Comparison of ENCODE assay signal across 21 cellular contexts in genomic region chr15:44010114-44010513, GRCh38.
DNase-seq lines count a peak whose midpoint lies in the region; ATAC-seq and TF ChIP-seq lines count a peak whose summit lies in the region.
"Had no signal": no experiment of that assay in that cellular context is flagged by ENCODE, and none has a peak within 500 bp of the region (broad histone marks: within the 10 kb centered on the region; RNA-seq: fewer than 3 reads in every experiment).

No MANE protein-coding gene starts in this region.

- H3K36me3 ChIP-seq in kidney epithelial cell (ENCODE audit: control insufficient read depth, insufficient read depth, low read length) = no peaks in the 10 kb centered on the region
- H3K36me3 ChIP-seq: MG63, pancreas, upper lobe of right lung had no signal

- no peaks in the 10 kb centered on the region for H3K36me3 Mint-ChIP-seq in HFFc6 (ENCODE audit: low read depth)
- no peaks in the 10 kb centered on the region for H3K36me3 Mint-ChIP-seq in activated CD4-positive, alpha-beta memory T cell treated with anti-CD3 and anti-CD28 coated beads, Interleukin-2, amount 10 ng/mL, durations not matched to agents 7 days and 5 days (ENCODE audit: low read depth)

- H3K4me3 Mint-ChIP-seq in HFFc6 = no peak overlapping the region
- H3K4me3 Mint-ChIP-seq in activated CD4-positive, alpha-beta memory T cell treated with anti-CD3 and anti-CD28 coated beads, Interleukin-2, amount 10 ng/mL, durations not matched to agents 7 days and 5 days = no peak overlapping the region
- H3K4me3 Mint-ChIP-seq: activated CD8-positive, alpha-beta T cell treated with anti-CD3 and anti-CD28 coated beads, Interleukin-2, amount 10 ng/mL, durations not matched to agents 7 days and 5 days; activated naive CD8-positive, alpha-beta T cell treated with anti-CD3 and anti-CD28 coated beads, Interleukin-2, amount 50 U/mL, for 24 hours; activated T-helper 1 cell treated with anti-CD3 and anti-CD28 coated beads, Interleukin-12 subunit alpha, Interleukin-12 subunit beta, Interleukin-2, Interleukin-4 antibody, amounts not matched to agents 30 ng/mL and 10 ng/mL and 1 ng/mL, durations not matched to agents 14 hours and 24 hours and 36 hours; B cell had no signal

- intact Hi-C loops in Right ventricle myocardium inferior (cut with DNase I) = no loop called here

- H3K4me3 ChIP-seq in astrocyte of the spinal cord (ENCODE audit: low read depth, low read length) = no peak overlapping the region
- no peak overlapping the region for H3K4me3 ChIP-seq in kidney epithelial cell (ENCODE audit: low read depth, low read length)
- H3K4me3 ChIP-seq: hepatocyte, MG63, pancreas, upper lobe of right lung had no signal

- POLR2A ChIA-PET in activated CD4-positive, alpha-beta memory T cell treated with anti-CD3 and anti-CD28 coated beads, Interleukin-2, amount 10 ng/mL, durations not matched to agents 7 days and 5 days (lab: Charles Lee) = no interaction called here

- no peaks in the 10 kb centered on the region for H3K27me3 ChIP-seq in kidney epithelial cell (ENCODE audit: control insufficient read depth, insufficient read depth, low read length)
- H3K27me3 ChIP-seq: hepatocyte, MG63, pancreas had no signal

- no peak for ATAC-seq in Right ventricle myocardium inferior
- ATAC-seq: activated CD8-positive, alpha-beta T cell treated with anti-CD3 and anti-CD28 coated beads, Interleukin-2, amount 10 ng/mL, durations not matched to agents 7 days and 5 days; activated naive CD8-positive, alpha-beta T cell treated with anti-CD3 and anti-CD28 coated beads, Interleukin-2, amount 50 U/mL, for 24 hours; left colon; upper lobe of right lung had no signal

- DNase-seq in AG08396 (ENCODE audit: low spot score) (peak; percentile 39), HFFc6 (peak; percentile 32), astrocyte of the spinal cord (ENCODE audit: low read depth, low spot score) (peak; percentile 70), kidney epithelial cell (ENCODE audit: low read depth) (peak; percentile 42), MV-4-11 (lab: John Stamatoyannopoulos, UW) (no peak), Right ventricle myocardium inferior (ENCODE audit: missing footprints) (no peak)
- no peak for DNase-seq in stimulated activated CD4-positive, alpha-beta T cell treated with anti-CD3 and anti-CD28 coated beads, Interleukin-15, amount 100 ng/mL, for 24 hours
- DNase-seq in activated CD4-positive, alpha-beta memory T cell treated with anti-CD3 and anti-CD28 coated beads, Interleukin-2, amount 10 ng/mL, durations not matched to agents 7 days and 5 days = no peak
- DNase-seq: activated CD8-positive, alpha-beta T cell treated with anti-CD3 and anti-CD28 coated beads, Interleukin-2, amount 10 ng/mL, durations not matched to agents 7 days and 5 days; activated naive CD8-positive, alpha-beta T cell treated with anti-CD3 and anti-CD28 coated beads, Interleukin-2, amount 50 U/mL, for 24 hours; left colon; MG63; NCI-H187 treated with DMSO at 0.1 percent for 48 hours; NCI-H526; OCI-M1; pancreas; stimulated activated naive CD4-positive, alpha-beta T cell; upper lobe of right lung had no signal

- H3K4me1 Mint-ChIP-seq in HFFc6 (ENCODE audit: low read depth) = peaks cover 17% of the 10 kb centered on the region
- no peaks in the 10 kb centered on the region for H3K4me1 Mint-ChIP-seq in activated CD4-positive, alpha-beta memory T cell treated with anti-CD3 and anti-CD28 coated beads, Interleukin-2, amount 10 ng/mL, durations not matched to agents 7 days and 5 days
- H3K4me1 Mint-ChIP-seq: activated naive CD8-positive, alpha-beta T cell treated with anti-CD3 and anti-CD28 coated beads, Interleukin-2, amount 50 U/mL, for 24 hours; B cell had no signal

- H3K9me3 Mint-ChIP-seq in HFFc6 = no peaks in the 10 kb centered on the region
- no peaks in the 10 kb centered on the region for H3K9me3 Mint-ChIP-seq in activated CD4-positive, alpha-beta memory T cell treated with anti-CD3 and anti-CD28 coated beads, Interleukin-2, amount 10 ng/mL, durations not matched to agents 7 days and 5 days
- H3K9me3 Mint-ChIP-seq: activated naive CD8-positive, alpha-beta T cell treated with anti-CD3 and anti-CD28 coated beads, Interleukin-2, amount 50 U/mL, for 24 hours; activated T-helper 1 cell treated with anti-CD3 and anti-CD28 coated beads, Interleukin-12 subunit alpha, Interleukin-12 subunit beta, Interleukin-2, Interleukin-4 antibody, amounts not matched to agents 30 ng/mL and 10 ng/mL and 1 ng/mL, durations not matched to agents 14 hours and 24 hours and 36 hours had no signal

- CTCF ChIA-PET in activated CD4-positive, alpha-beta memory T cell treated with anti-CD3 and anti-CD28 coated beads, Interleukin-2, amount 10 ng/mL, durations not matched to agents 7 days and 5 days (lab: Charles Lee) = interaction anchor here (0.8 kb wide), 1 partner anchor 31 kb away, joined by 3 read pairs; no protein-coding TSS in a partner anchor

- no peaks in the 10 kb centered on the region; the same call in 1 of the 2 replicates for H3K27me3 Mint-ChIP-seq in HFFc6 (ENCODE audit: insufficient read depth)
- H3K27me3 Mint-ChIP-seq in activated CD4-positive, alpha-beta memory T cell treated with anti-CD3 and anti-CD28 coated beads, Interleukin-2, amount 10 ng/mL, durations not matched to agents 7 days and 5 days = peaks cover 27% of the 10 kb centered on the region

- H3K27ac Mint-ChIP-seq in HFFc6 = no peak overlapping the region
- H3K27ac Mint-ChIP-seq in activated CD4-positive, alpha-beta memory T cell treated with anti-CD3 and anti-CD28 coated beads, Interleukin-2, amount 10 ng/mL, durations not matched to agents 7 days and 5 days = no peak overlapping the region
- H3K27ac Mint-ChIP-seq: activated CD8-positive, alpha-beta T cell treated with anti-CD3 and anti-CD28 coated beads, Interleukin-2, amount 10 ng/mL, durations not matched to agents 7 days and 5 days; activated naive CD8-positive, alpha-beta T cell treated with anti-CD3 and anti-CD28 coated beads, Interleukin-2, amount 50 U/mL, for 24 hours; activated T-helper 1 cell treated with anti-CD3 and anti-CD28 coated beads, Interleukin-12 subunit alpha, Interleukin-12 subunit beta, Interleukin-2, Interleukin-4 antibody, amounts not matched to agents 30 ng/mL and 10 ng/mL and 1 ng/mL, durations not matched to agents 14 hours and 24 hours and 36 hours; B cell had no signal

- in situ Hi-C loops in astrocyte of the spinal cord (cut with HindIII; ENCODE audit: low sequenced_read_pairs) = no loop called here

- TF ChIP-seq CTCF in HFFc6 (IDR thresholded peaks at IDR 0.05) (no peak), astrocyte of the spinal cord (IDR thresholded peaks at IDR 0.05; ENCODE audit: low read depth, low read length) (no peak), kidney epithelial cell (IDR thresholded peaks at IDR 0.05; ENCODE audit: insufficient read depth, low read length, poor library complexity, severe bottlenecking) (no peak)

Comparison
In these comparisons a context has a peak if more than half of its experiments do, and no peak if none do; other contexts are left out.
1. DNase-seq: peak in AG08396 (single experiment), HFFc6 (single experiment), astrocyte of the spinal cord (single experiment) and kidney epithelial cell (single experiment); none in stimulated activated CD4-positive, alpha-beta T cell treated with anti-CD3 and anti-CD28 coated beads, Interleukin-15, amount 100 ng/mL, for 24 hours (single experiment), MV-4-11 (single experiment), activated CD4-positive, alpha-beta memory T cell treated with anti-CD3 and anti-CD28 coated beads, Interleukin-2, amount 10 ng/mL, durations not matched to agents 7 days and 5 days (single experiment) and Right ventricle myocardium inferior (single experiment).